In the genomic region with DNA sequence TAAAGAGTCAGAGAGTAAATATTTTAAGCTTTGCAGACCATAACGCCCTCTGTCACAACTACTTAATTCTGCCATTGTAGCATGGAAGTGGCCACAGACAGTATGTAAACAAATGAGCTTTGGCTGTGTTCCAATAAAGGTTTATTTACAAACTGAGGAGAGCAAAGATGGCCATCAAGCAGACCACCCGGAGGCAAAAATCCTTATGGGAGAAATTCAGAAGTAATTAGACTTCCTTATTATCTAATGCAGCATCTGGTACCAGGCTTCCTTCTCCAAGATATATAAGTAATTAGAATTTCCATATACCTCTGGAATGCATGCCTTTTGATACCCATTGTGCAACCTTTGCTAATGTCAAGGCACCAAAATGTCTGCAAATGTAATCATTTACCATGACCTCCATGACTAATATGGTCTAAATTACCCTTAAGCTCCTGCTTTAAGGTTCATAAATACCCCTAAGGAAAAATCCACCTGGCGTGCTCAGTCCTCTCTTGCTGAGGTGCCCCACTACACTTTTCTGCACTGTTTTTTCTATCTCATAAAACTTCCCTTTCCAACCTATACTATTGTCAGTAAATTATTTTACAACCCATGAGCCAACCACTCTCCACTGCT, we compare ENCODE assay signal across 1 cellular context.
TF ChIP-seq lines count a peak whose summit lies in the region.

No MANE protein-coding gene starts in this region.

TF ChIP-seq in K562, 482 proteins besides CTCF, POLR2A, EP300 and RAD21:
- TF ChIP-seq, protein P1, sequence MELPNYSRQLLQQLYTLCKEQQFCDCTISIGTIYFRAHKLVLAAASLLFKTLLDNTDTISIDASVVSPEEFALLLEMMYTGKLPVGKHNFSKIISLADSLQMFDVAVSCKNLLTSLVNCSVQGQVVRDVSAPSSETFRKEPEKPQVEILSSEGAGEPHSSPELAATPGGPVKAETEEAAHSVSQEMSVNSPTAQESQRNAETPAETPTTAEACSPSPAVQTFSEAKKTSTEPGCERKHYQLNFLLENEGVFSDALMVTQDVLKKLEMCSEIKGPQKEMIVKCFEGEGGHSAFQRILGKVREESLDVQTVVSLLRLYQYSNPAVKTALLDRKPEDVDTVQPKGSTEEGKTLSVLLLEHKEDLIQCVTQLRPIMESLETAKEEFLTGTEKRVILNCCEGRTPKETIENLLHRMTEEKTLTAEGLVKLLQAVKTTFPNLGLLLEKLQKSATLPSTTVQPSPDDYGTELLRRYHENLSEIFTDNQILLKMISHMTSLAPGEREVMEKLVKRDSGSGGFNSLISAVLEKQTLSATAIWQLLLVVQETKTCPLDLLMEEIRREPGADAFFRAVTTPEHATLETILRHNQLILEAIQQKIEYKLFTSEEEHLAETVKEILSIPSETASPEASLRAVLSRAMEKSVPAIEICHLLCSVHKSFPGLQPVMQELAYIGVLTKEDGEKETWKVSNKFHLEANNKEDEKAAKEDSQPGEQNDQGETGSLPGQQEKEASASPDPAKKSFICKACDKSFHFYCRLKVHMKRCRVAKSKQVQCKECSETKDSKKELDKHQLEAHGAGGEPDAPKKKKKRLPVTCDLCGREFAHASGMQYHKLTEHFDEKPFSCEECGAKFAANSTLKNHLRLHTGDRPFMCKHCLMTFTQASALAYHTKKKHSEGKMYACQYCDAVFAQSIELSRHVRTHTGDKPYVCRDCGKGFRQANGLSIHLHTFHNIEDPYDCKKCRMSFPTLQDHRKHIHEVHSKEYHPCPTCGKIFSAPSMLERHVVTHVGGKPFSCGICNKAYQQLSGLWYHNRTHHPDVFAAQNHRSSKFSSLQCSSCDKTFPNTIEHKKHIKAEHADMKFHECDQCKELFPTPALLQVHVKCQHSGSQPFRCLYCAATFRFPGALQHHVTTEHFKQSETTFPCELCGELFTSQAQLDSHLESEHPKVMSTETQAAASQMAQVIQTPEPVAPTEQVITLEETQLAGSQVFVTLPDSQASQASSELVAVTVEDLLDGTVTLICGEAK (IDR thresholded peaks at IDR 0.05) = peak; percentile 64
- TF ChIP-seq, protein P1 (CRISPR knock-in tag; IDR thresholded peaks at IDR 0.05) = no peak
- TF ChIP-seq GATA2 (CRISPR knock-in tag; IDR thresholded peaks at IDR 0.05) (no peak), GABPB2 (CRISPR knock-in tag; conservative IDR thresholded peaks at IDR 0.05) (no peak)
TF ChIP-seq in K562: peak in this region for 1.
